ENCODE assay signal across 1 cellular context in the genomic region with DNA sequence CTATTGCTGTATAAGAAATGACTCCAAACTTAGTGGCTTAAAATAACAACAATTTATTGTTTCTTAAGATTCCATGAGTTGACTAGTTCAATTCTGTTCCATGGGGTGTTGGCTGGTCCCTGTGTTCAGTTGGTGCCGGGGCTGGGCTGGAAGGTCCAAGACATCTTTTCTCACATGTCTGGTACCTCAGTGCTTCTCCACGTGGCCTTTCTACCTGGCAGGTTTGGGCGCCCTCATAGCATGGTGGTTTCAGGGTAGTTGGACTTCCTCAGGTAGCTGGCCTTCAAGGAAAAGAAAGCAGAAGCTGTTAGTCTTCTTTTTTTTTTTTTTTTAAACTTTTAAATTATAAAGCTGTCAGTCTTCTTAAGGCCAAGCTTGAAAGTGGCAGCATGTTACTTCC.
TF ChIP-seq lines count a peak whose summit lies in the region.

No MANE protein-coding gene starts in this region.

TF ChIP-seq in WTC11, 78 proteins besides CTCF, POLR2A, EP300 and RAD21 (continued from another document):
- TF ChIP-seq, protein P1, sequence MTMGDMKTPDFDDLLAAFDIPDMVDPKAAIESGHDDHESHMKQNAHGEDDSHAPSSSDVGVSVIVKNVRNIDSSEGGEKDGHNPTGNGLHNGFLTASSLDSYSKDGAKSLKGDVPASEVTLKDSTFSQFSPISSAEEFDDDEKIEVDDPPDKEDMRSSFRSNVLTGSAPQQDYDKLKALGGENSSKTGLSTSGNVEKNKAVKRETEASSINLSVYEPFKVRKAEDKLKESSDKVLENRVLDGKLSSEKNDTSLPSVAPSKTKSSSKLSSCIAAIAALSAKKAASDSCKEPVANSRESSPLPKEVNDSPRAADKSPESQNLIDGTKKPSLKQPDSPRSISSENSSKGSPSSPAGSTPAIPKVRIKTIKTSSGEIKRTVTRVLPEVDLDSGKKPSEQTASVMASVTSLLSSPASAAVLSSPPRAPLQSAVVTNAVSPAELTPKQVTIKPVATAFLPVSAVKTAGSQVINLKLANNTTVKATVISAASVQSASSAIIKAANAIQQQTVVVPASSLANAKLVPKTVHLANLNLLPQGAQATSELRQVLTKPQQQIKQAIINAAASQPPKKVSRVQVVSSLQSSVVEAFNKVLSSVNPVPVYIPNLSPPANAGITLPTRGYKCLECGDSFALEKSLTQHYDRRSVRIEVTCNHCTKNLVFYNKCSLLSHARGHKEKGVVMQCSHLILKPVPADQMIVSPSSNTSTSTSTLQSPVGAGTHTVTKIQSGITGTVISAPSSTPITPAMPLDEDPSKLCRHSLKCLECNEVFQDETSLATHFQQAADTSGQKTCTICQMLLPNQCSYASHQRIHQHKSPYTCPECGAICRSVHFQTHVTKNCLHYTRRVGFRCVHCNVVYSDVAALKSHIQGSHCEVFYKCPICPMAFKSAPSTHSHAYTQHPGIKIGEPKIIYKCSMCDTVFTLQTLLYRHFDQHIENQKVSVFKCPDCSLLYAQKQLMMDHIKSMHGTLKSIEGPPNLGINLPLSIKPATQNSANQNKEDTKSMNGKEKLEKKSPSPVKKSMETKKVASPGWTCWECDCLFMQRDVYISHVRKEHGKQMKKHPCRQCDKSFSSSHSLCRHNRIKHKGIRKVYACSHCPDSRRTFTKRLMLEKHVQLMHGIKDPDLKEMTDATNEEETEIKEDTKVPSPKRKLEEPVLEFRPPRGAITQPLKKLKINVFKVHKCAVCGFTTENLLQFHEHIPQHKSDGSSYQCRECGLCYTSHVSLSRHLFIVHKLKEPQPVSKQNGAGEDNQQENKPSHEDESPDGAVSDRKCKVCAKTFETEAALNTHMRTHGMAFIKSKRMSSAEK (CRISPR knock-in tag; IDR thresholded peaks at IDR 0.05; ENCODE audit: borderline replicate concordance) = no peak
- TF ChIP-seq TEAD4 (CRISPR knock-in tag; IDR thresholded peaks at IDR 0.05) = no peak
- TF ChIP-seq FOXP1 (CRISPR knock-in tag; IDR thresholded peaks at IDR 0.05; ENCODE audit: borderline replicate concordance) = no peak
- TF ChIP-seq, protein P2, sequence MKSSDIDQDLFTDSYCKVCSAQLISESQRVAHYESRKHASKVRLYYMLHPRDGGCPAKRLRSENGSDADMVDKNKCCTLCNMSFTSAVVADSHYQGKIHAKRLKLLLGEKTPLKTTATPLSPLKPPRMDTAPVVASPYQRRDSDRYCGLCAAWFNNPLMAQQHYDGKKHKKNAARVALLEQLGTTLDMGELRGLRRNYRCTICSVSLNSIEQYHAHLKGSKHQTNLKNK (CRISPR knock-in tag; IDR thresholded peaks at IDR 0.05) = no peak
- TF ChIP-seq ZNF396 (CRISPR knock-in tag; IDR thresholded peaks at IDR 0.05; ENCODE audit: borderline replicate concordance) = no peak
- TF ChIP-seq NFE2L1 (CRISPR knock-in tag; IDR thresholded peaks at IDR 0.05) = no peak
- TF ChIP-seq, protein P3, sequence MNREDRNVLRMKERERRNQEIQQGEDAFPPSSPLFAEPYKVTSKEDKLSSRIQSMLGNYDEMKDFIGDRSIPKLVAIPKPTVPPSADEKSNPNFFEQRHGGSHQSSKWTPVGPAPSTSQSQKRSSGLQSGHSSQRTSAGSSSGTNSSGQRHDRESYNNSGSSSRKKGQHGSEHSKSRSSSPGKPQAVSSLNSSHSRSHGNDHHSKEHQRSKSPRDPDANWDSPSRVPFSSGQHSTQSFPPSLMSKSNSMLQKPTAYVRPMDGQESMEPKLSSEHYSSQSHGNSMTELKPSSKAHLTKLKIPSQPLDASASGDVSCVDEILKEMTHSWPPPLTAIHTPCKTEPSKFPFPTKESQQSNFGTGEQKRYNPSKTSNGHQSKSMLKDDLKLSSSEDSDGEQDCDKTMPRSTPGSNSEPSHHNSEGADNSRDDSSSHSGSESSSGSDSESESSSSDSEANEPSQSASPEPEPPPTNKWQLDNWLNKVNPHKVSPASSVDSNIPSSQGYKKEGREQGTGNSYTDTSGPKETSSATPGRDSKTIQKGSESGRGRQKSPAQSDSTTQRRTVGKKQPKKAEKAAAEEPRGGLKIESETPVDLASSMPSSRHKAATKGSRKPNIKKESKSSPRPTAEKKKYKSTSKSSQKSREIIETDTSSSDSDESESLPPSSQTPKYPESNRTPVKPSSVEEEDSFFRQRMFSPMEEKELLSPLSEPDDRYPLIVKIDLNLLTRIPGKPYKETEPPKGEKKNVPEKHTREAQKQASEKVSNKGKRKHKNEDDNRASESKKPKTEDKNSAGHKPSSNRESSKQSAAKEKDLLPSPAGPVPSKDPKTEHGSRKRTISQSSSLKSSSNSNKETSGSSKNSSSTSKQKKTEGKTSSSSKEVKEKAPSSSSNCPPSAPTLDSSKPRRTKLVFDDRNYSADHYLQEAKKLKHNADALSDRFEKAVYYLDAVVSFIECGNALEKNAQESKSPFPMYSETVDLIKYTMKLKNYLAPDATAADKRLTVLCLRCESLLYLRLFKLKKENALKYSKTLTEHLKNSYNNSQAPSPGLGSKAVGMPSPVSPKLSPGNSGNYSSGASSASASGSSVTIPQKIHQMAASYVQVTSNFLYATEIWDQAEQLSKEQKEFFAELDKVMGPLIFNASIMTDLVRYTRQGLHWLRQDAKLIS (CRISPR knock-in tag; IDR thresholded peaks at IDR 0.05; ENCODE audit: borderline replicate concordance) = no peak
- no peak for TF ChIP-seq ZNF317 (CRISPR knock-in tag; IDR thresholded peaks at IDR 0.05; ENCODE audit: borderline replicate concordance, low read depth)
- no peak for TF ChIP-seq GABPB1 (CRISPR knock-in tag; IDR thresholded peaks at IDR 0.05)
- TF ChIP-seq, protein P4, sequence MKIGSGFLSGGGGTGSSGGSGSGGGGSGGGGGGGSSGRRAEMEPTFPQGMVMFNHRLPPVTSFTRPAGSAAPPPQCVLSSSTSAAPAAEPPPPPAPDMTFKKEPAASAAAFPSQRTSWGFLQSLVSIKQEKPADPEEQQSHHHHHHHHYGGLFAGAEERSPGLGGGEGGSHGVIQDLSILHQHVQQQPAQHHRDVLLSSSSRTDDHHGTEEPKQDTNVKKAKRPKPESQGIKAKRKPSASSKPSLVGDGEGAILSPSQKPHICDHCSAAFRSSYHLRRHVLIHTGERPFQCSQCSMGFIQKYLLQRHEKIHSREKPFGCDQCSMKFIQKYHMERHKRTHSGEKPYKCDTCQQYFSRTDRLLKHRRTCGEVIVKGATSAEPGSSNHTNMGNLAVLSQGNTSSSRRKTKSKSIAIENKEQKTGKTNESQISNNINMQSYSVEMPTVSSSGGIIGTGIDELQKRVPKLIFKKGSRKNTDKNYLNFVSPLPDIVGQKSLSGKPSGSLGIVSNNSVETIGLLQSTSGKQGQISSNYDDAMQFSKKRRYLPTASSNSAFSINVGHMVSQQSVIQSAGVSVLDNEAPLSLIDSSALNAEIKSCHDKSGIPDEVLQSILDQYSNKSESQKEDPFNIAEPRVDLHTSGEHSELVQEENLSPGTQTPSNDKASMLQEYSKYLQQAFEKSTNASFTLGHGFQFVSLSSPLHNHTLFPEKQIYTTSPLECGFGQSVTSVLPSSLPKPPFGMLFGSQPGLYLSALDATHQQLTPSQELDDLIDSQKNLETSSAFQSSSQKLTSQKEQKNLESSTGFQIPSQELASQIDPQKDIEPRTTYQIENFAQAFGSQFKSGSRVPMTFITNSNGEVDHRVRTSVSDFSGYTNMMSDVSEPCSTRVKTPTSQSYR (CRISPR knock-in tag; IDR thresholded peaks at IDR 0.05) = no peak
- TF ChIP-seq, protein P5, sequence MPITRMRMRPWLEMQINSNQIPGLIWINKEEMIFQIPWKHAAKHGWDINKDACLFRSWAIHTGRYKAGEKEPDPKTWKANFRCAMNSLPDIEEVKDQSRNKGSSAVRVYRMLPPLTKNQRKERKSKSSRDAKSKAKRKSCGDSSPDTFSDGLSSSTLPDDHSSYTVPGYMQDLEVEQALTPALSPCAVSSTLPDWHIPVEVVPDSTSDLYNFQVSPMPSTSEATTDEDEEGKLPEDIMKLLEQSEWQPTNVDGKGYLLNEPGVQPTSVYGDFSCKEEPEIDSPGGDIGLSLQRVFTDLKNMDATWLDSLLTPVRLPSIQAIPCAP (CRISPR knock-in tag; IDR thresholded peaks at IDR 0.05) = no peak
- TF ChIP-seq, protein P6, sequence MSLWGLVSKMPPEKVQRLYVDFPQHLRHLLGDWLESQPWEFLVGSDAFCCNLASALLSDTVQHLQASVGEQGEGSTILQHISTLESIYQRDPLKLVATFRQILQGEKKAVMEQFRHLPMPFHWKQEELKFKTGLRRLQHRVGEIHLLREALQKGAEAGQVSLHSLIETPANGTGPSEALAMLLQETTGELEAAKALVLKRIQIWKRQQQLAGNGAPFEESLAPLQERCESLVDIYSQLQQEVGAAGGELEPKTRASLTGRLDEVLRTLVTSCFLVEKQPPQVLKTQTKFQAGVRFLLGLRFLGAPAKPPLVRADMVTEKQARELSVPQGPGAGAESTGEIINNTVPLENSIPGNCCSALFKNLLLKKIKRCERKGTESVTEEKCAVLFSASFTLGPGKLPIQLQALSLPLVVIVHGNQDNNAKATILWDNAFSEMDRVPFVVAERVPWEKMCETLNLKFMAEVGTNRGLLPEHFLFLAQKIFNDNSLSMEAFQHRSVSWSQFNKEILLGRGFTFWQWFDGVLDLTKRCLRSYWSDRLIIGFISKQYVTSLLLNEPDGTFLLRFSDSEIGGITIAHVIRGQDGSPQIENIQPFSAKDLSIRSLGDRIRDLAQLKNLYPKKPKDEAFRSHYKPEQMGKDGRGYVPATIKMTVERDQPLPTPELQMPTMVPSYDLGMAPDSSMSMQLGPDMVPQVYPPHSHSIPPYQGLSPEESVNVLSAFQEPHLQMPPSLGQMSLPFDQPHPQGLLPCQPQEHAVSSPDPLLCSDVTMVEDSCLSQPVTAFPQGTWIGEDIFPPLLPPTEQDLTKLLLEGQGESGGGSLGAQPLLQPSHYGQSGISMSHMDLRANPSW (CRISPR knock-in tag; conservative IDR thresholded peaks at IDR 0.05; ENCODE audit: low read depth) = no peak
- TF ChIP-seq, protein P7, sequence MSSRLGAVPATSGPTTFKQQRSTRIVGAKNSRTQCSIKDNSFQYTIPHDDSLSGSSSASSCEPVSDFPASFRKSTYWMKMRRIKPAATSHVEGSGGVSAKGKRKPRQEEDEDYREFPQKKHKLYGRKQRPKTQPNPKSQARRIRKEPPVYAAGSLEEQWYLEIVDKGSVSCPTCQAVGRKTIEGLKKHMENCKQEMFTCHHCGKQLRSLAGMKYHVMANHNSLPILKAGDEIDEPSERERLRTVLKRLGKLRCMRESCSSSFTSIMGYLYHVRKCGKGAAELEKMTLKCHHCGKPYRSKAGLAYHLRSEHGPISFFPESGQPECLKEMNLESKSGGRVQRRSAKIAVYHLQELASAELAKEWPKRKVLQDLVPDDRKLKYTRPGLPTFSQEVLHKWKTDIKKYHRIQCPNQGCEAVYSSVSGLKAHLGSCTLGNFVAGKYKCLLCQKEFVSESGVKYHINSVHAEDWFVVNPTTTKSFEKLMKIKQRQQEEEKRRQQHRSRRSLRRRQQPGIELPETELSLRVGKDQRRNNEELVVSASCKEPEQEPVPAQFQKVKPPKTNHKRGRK (CRISPR knock-in tag; IDR thresholded peaks at IDR 0.05; ENCODE audit: borderline replicate concordance) = no peak
